Comparison of ENCODE assay signal across 13 cellular contexts in the genomic region with DNA sequence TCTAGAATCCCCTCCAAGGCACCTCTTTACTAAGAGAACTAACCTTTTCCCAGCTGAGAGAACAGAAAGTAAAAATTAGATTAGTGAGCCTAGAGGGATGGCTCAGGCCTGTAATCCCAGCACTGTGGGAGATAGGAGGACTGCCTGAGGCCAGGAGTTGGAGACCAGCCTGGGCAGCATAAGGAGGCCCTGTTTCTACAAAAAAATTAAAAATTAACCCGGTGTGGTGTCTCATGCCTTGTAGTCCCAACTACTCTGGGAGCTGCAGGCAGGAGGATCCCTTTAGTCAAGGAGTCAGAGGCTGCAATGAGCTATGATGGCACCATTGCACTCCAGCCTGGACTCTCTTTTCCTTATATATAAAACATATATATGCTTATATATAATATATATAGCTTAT.
DNase-seq lines count a peak whose midpoint lies in the region; ATAC-seq and TF ChIP-seq lines count a peak whose summit lies in the region.
"Had no signal": no experiment of that assay in that cellular context is flagged by ENCODE, and none has a peak within 500 bp of the region (broad histone marks: within the 10 kb centered on the region; RNA-seq: fewer than 3 reads in every experiment).

No MANE protein-coding gene starts in this region.

- ATAC-seq in HG03097 (IDR thresholded peaks at IDR 0.05; ENCODE audit: low FRiP score, unreplicated experiment) (no peak), HG03342 (IDR thresholded peaks at IDR 0.05; ENCODE audit: unreplicated experiment) (no peak)

- peak overlapping the region; percentile 32; the same call in 1 of the 2 replicates for H3K27ac ChIP-seq in 22Rv1

- TF ChIP-seq CTCF in 22Rv1 (IDR thresholded peaks at IDR 0.05) = no peak

- DNase-seq in DMS53 (lab: John Stamatoyannopoulos, UW) (peak; percentile 69), cerebellar cortex (ENCODE audit: low spot score) (peak; percentile 77), kidney tubule cell (ENCODE audit: low spot score) (peak; percentile 71), globus pallidus (ENCODE audit: low spot score) (no peak), NCI-H226 (no peak)
- DNase-seq: 8988T; CD4-positive, alpha-beta T cell; HCEC 1CT; HFFc6; KG1 had no signal

Comparison
In these comparisons a context has a peak if more than half of its experiments do, and no peak if none do; other contexts are left out.
1. DNase-seq: peak in DMS53 (single experiment), cerebellar cortex (single experiment) and kidney tubule cell (single experiment); none in globus pallidus (single experiment) and NCI-H226 (single experiment).